19 cellular contexts compared by ENCODE assay signal in genomic region chr1:16252912-16253311, GRCh38. TPM values are rescaled to one million over a fixed set of nuclear protein-coding genes. Genes with fewer than 3 reads are reported as not detected.
DNase-seq lines count a peak whose midpoint lies in the region; ATAC-seq and TF ChIP-seq lines count a peak whose summit lies in the region.
"Had no signal": no experiment of that assay in that cellular context is flagged by ENCODE, and none has a peak within 500 bp of the region (broad histone marks: within the 10 kb centered on the region; RNA-seq: fewer than 3 reads in every experiment).

No MANE protein-coding gene starts in this region.

- CTCF ChIA-PET in CD4-positive, alpha-beta T cell (lab: Charles Lee): interaction anchor here (0.6 kb wide), 1 partner anchor 56 kb away, joined by 3 read pairs; no protein-coding TSS in a partner anchor

- H3K4me1 ChIP-seq in esophagus muscularis mucosa (peaks cover 38 to 58% (median 46%) of the 10 kb centered on the region in 4 donors), thoracic aorta (ENCODE audit: control insufficient read depth in 1 of 2, low read depth in 2 of 2) (peaks cover 49 to 73% of the 10 kb centered on the region in 2 donors)
- H3K4me1 ChIP-seq: Caco-2 had no signal

- H3K36me3 ChIP-seq in SK-N-MC (ENCODE audit: insufficient read depth, low read length) (peaks cover 35% of the 10 kb centered on the region), esophagus muscularis mucosa (peaks cover 16 to 55% (median 54%) of the 10 kb centered on the region in 4 donors), thoracic aorta (peaks cover 35% of the 10 kb centered on the region)

- no peak for TF ChIP-seq POLR2A in esophagus muscularis mucosa (IDR thresholded peaks at IDR 0.05; ENCODE audit: low read depth)

- no peak for TF ChIP-seq CTCF in CD4-positive, alpha-beta T cell (IDR thresholded peaks at IDR 0.05)
- TF ChIP-seq CTCF in esophagus muscularis mucosa (IDR thresholded peaks at IDR 0.05) (no peak), thoracic aorta (IDR thresholded peaks at IDR 0.05) (no peak), HFFc6 (IDR thresholded peaks at IDR 0.05) (no peak)

- ATAC-seq in CD4-positive, alpha-beta T cell (ENCODE audit: poor library complexity): no peak
- ATAC-seq in thoracic aorta (ENCODE audit: insufficient number of reproducible peaks, low FRiP score, low read depth) (no peak), HG02588 (IDR thresholded peaks at IDR 0.05; ENCODE audit: unreplicated experiment) (no peak)
- ATAC-seq: GM12878 had no signal

- H3K4me1 Mint-ChIP-seq in CD4-positive, alpha-beta T cell (ENCODE audit: low read depth): peaks cover 22% of the 10 kb centered on the region
- H3K4me1 Mint-ChIP-seq in HFFc6 (ENCODE audit: low read depth): peaks cover 68% of the 10 kb centered on the region

- no peak for DNase-seq in CD4-positive, alpha-beta T cell
- DNase-seq in SK-N-MC (ENCODE audit: low read depth, low spot score) (no peak), esophagus muscularis mucosa (ENCODE audit: extremely low spot score) (no peak), thoracic aorta (ENCODE audit: low spot score) (no peak), HFFc6 (no peak), activated gamma-delta T cell (lab: John Stamatoyannopoulos, UW) (no peak)
- DNase-seq: C1 segment of cervical spinal cord, Caco-2, DMS153, GDM1, GM23248, NCI-H1105, NCI-H2081, NCI-H2171 treated with DMSO at 0.1 percent for 48 hours, NCI-H446, Peyer's patch had no signal

- no peaks in the 10 kb centered on the region for H3K9me3 Mint-ChIP-seq in CD4-positive, alpha-beta T cell
- H3K9me3 Mint-ChIP-seq in HFFc6: no peaks in the 10 kb centered on the region

- H3K27ac Mint-ChIP-seq in CD4-positive, alpha-beta T cell: peak overlapping the region; percentile 36
- no peak overlapping the region for H3K27ac Mint-ChIP-seq in HFFc6

- H3K27ac ChIP-seq in CD4-positive, alpha-beta T cell (ENCODE audit: low read depth, low read length): no peak overlapping the region
- H3K27ac ChIP-seq in SK-N-MC (0 out of 2 replicates have a peak overlapping the region, but pooled peaks have one; percentile 3), esophagus muscularis mucosa (replicated peaks in 1 of 4) (peak overlapping the region in 3 of 4 donors; percentile 12 to 49 (median 42)), thoracic aorta (peak overlapping the region; percentile 52 to 83)
- H3K27ac ChIP-seq: GM23248, Peyer's patch had no signal

- no peaks in the 10 kb centered on the region for H3K9me3 ChIP-seq in CD4-positive, alpha-beta T cell (ENCODE audit: control insufficient read depth, low read length)
- H3K9me3 ChIP-seq in SK-N-MC (ENCODE audit: low read depth, low read length): no peaks in the 10 kb centered on the region
- no peaks in the 10 kb centered on the region for H3K9me3 ChIP-seq in esophagus muscularis mucosa
- no peaks in the 10 kb centered on the region for H3K9me3 ChIP-seq in thoracic aorta
- H3K9me3 ChIP-seq: Caco-2, HAP-1, Peyer's patch had no signal

- 87% methylated on average over 2 of the region's 2 CpGs for WGBS in esophagus muscularis mucosa

- TF ChIP-seq EP300 in esophagus muscularis mucosa (IDR thresholded peaks at IDR 0.05): no peak

- H3K4me3 ChIP-seq in SK-N-MC (no peak overlapping the region), esophagus muscularis mucosa (no peak overlapping the region), thoracic aorta (no peak overlapping the region)
- H3K4me3 ChIP-seq: GM12878, GM23248, HAP-1, Peyer's patch had no signal

- H3K9ac ChIP-seq in SK-N-MC (ENCODE audit: insufficient read length): no peak overlapping the region
- H3K9ac ChIP-seq: GM23248 had no signal

- intact Hi-C loops in CD4-positive, alpha-beta T cell (cut with DNase I, micrococcal nuclease): no loop called here
- intact Hi-C loops in esophagus muscularis mucosa (cut with DNase I): no loop called here

- POLR2A ChIA-PET in CD4-positive, alpha-beta T cell (lab: Charles Lee): no interaction called here

- H3K4me3 Mint-ChIP-seq in CD4-positive, alpha-beta T cell: no peak overlapping the region
- no peak overlapping the region for H3K4me3 Mint-ChIP-seq in HFFc6

- H3K27me3 Mint-ChIP-seq in CD4-positive, alpha-beta T cell: no peaks in the 10 kb centered on the region
- no peaks in the 10 kb centered on the region for H3K27me3 Mint-ChIP-seq in HFFc6 (ENCODE audit: insufficient read depth)

- no peaks in the 10 kb centered on the region for H3K27me3 ChIP-seq in CD4-positive, alpha-beta T cell (ENCODE audit: control insufficient read depth, insufficient read depth, low read length)
- no peaks in the 10 kb centered on the region for H3K27me3 ChIP-seq in esophagus muscularis mucosa
- H3K27me3 ChIP-seq in thoracic aorta (replicated peaks; ENCODE audit: insufficient read depth): no peaks in the 10 kb centered on the region
- H3K27me3 ChIP-seq: Peyer's patch had no signal

- H3K36me3 Mint-ChIP-seq in CD4-positive, alpha-beta T cell (ENCODE audit: low read depth): peaks cover 83% of the 10 kb centered on the region
- peaks cover 50% of the 10 kb centered on the region for H3K36me3 Mint-ChIP-seq in HFFc6 (ENCODE audit: low read depth)

RNA-seq across cellular contexts. Expression of gene CPLANE2, which starts 15.9 kb away (rescaled TPM):
- 1 to 10 TPM; 5.3 to 8.4 TPM for total RNA-seq in CD4-positive, alpha-beta T cell
- total RNA-seq in esophagus muscularis mucosa (10 to 100 TPM in 2 of 4 donors, 1 to 10 TPM in 2; 7.5 to 26.0 (median 12.2) TPM), thoracic aorta (10 to 100 TPM in 1 of 2 donors, 1 to 10 TPM in 1; 9.3 to 14.6 TPM)
- 10 to 100 TPM in 1 of 6 experiments, 1 to 10 TPM in 5; 6.5 to 11.8 (median 7.5) TPM for total RNA-seq in HFFc6 (2021; fragmentation: NEBNext Ultra II Directional; extraction: Animal tissue kit (Norgen Biotek cat#: 25700))

RNA-seq across cellular contexts. Expression of gene ARHGEF19, which starts 40.5 kb away (rescaled TPM):
- total RNA-seq in CD4-positive, alpha-beta T cell: 1 to 10 TPM; 3.8 to 5.8 TPM
- total RNA-seq in esophagus muscularis mucosa (1 to 10 TPM; 3.3 to 4.6 (median 3.9) TPM), thoracic aorta (1 to 10 TPM; 8.1 to 8.5 TPM)
- 1 to 10 TPM; 5.5 to 9.0 (median 7.2) TPM for total RNA-seq in HFFc6 (2021; fragmentation: NEBNext Ultra II Directional; extraction: Animal tissue kit (Norgen Biotek cat#: 25700))
